20 cellular contexts compared by ENCODE assay signal in the genomic region with DNA sequence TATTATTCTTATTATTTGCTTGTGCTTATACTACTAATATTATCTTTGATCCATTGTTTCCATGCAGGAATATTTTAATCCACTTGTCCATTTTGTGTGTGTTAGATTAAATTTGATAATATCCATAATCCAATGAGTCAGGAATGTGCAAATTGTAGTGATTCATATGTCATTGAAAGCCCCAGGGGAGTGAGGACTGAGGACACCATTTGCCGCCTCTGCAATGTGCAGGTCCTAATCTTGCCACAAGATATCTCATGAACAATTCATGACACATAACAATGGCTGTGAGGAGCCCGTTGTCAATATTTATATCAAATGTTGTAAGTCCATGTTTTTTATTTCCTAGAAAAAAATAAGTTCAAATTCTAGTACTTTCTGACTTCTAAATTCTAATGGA.
DNase-seq lines count a peak whose midpoint lies in the region; ATAC-seq and TF ChIP-seq lines count a peak whose summit lies in the region.
"Had no signal": no experiment of that assay in that cellular context is flagged by ENCODE, and none has a peak within 500 bp of the region (broad histone marks: within the 10 kb centered on the region; RNA-seq: fewer than 3 reads in every experiment).

No MANE protein-coding gene starts in this region.

- DNase-seq in MCF 10A (ENCODE audit: unreplicated experiment) (no peak), breast epithelium (ENCODE audit: low spot score in 2 of 2) (no peak), epithelial cell of prostate (ENCODE audit: low read depth, low spot score) (no peak), NCI-H226 (no peak), esophagus squamous epithelium (lab: John Stamatoyannopoulos, UW) (no peak)
- DNase-seq: CD8-positive, alpha-beta memory T cell; DMS79 treated with DMSO at 0.1 percent for 48 hours; GOT3; Karpas-422; NCI-H1105 treated with DMSO at 0.1 percent for 48 hours; NCI-H187; NCI-H446; NCI-H69; SHP77 treated with DMSO at 0.1 percent for 48 hours had no signal

- no peak for TF ChIP-seq POLR2A in breast epithelium (IDR thresholded peaks at IDR 0.05)
- TF ChIP-seq POLR2A in esophagus squamous epithelium (IDR thresholded peaks at IDR 0.05): no peak

- TF ChIP-seq CTCF in MCF 10A (IDR thresholded peaks at IDR 0.05; ENCODE audit: unreplicated experiment) (no peak), breast epithelium (IDR thresholded peaks at IDR 0.05) (no peak), esophagus squamous epithelium (IDR thresholded peaks at IDR 0.05) (no peak)

- H3K9me3 ChIP-seq in breast epithelium: no peaks in the 10 kb centered on the region
- no peaks in the 10 kb centered on the region for H3K9me3 ChIP-seq in esophagus squamous epithelium

- intact Hi-C loops in MCF 10A (cut with micrococcal nuclease): no loop called here
- intact Hi-C loops in breast epithelium (cut with DNase I; ENCODE audit: low total_unique reads): no loop called here
- intact Hi-C loops in esophagus squamous epithelium (cut with DNase I): loop anchor here (10.0 kb wide), 2 partner anchors 132 to 242 kb away; no protein-coding TSS in a partner anchor

- H3K27ac ChIP-seq in breast epithelium (no peak overlapping the region), epithelial cell of prostate (peak overlapping the region; percentile 100), rectal smooth muscle tissue (ENCODE audit: low read depth, low read length) (peak overlapping the region; percentile 23), esophagus squamous epithelium (peak overlapping the region in 1 of 4 donors; percentile 98)
- H3K27ac ChIP-seq: 22Rv1; BLaER1 treated with 17β-estradiol and CSF1 and Interleukin-3, amounts not matched to agents 10 nM and 100 nM had no signal

- POLR2A ChIA-PET in MCF 10A (lab: Yijun Ruan, JAX): interaction anchor here (0.7 to 2.4 kb wide), 5 partner anchors 16 to 1130 kb away, joined by 3 to 13 read pairs (median 3); partner anchors contain the start of gene PLEK2

- H3K36me3 ChIP-seq in breast epithelium (no peaks in the 10 kb centered on the region), rectal smooth muscle tissue (ENCODE audit: control insufficient read depth, insufficient read depth, low read length) (no peaks in the 10 kb centered on the region), esophagus squamous epithelium (no peaks in the 10 kb centered on the region)
- H3K36me3 ChIP-seq: BLaER1 treated with 17β-estradiol and CSF1 and Interleukin-3, amounts not matched to agents 10 nM and 100 nM had no signal

- H3K27me3 Mint-ChIP-seq in MCF 10A (ENCODE audit: insufficient read depth, unreplicated experiment): no peaks in the 10 kb centered on the region
- H3K27me3 Mint-ChIP-seq: CD8-positive, alpha-beta memory T cell had no signal

- H3K4me1 ChIP-seq in breast epithelium (peaks cover 0 to 15% of the 10 kb centered on the region in 2 donors), rectal smooth muscle tissue (ENCODE audit: control insufficient read depth, insufficient read depth, low read length) (peaks cover 45% of the 10 kb centered on the region), esophagus squamous epithelium (peaks cover 27 to 73% (median 38%) of the 10 kb centered on the region in 3 donors)

- H3K4me3 ChIP-seq in breast epithelium: no peak overlapping the region
- H3K4me3 ChIP-seq in rectal smooth muscle tissue (ENCODE audit: low read length): no peak overlapping the region
- H3K4me3 ChIP-seq in esophagus squamous epithelium: no peak overlapping the region
- H3K4me3 ChIP-seq: BLaER1 treated with 17β-estradiol and CSF1 and Interleukin-3, amounts not matched to agents 10 nM and 100 nM had no signal

- no TSS peak for BruUV-seq in MCF 10A (replicated peaks; lab: Mats Ljungman, UMichigan)

- no peak overlapping the region for H3K4me3 Mint-ChIP-seq in MCF 10A (ENCODE audit: unreplicated experiment)
- H3K4me3 Mint-ChIP-seq: CD8-positive, alpha-beta memory T cell had no signal

- CTCF ChIA-PET in MCF 10A (lab: Yijun Ruan, JAX): interaction anchor here (0.7 kb wide), 1 partner anchor 278 kb away, joined by 3 read pairs; no protein-coding TSS in a partner anchor

- WGBS in esophagus squamous epithelium, 2 donors: 50 to 56% methylated on average over 2 of the region's 2 CpGs

- H3K27ac Mint-ChIP-seq in MCF 10A (ENCODE audit: low read depth, unreplicated experiment): peak overlapping the region; percentile 98
- H3K27ac Mint-ChIP-seq: CD8-positive, alpha-beta memory T cell had no signal

- no peak overlapping the region for H3K9ac ChIP-seq in rectal smooth muscle tissue (ENCODE audit: low read length)
- H3K9ac ChIP-seq: BLaER1 treated with 17β-estradiol and CSF1 and Interleukin-3, amounts not matched to agents 10 nM and 100 nM had no signal

- H3K4me1 Mint-ChIP-seq in MCF 10A (ENCODE audit: insufficient read depth, unreplicated experiment): peaks cover 47% of the 10 kb centered on the region
- H3K4me1 Mint-ChIP-seq: CD8-positive, alpha-beta memory T cell had no signal

- peaks cover 9% of the 10 kb centered on the region for H3K36me3 Mint-ChIP-seq in MCF 10A (ENCODE audit: insufficient read depth, unreplicated experiment)

- H3K27me3 ChIP-seq in breast epithelium: no peaks in the 10 kb centered on the region
- H3K27me3 ChIP-seq in rectal smooth muscle tissue (ENCODE audit: control insufficient read depth, insufficient read depth, low read length): peaks cover 3% of the 10 kb centered on the region
- no peaks in the 10 kb centered on the region for H3K27me3 ChIP-seq in esophagus squamous epithelium
- H3K27me3 ChIP-seq: BLaER1 treated with 17β-estradiol and CSF1 and Interleukin-3, amounts not matched to agents 10 nM and 100 nM had no signal

- no peaks in the 10 kb centered on the region for H3K9me3 Mint-ChIP-seq in MCF 10A (ENCODE audit: unreplicated experiment)
- H3K9me3 Mint-ChIP-seq: CD8-positive, alpha-beta memory T cell had no signal

- ATAC-seq in HG02840 (IDR thresholded peaks at IDR 0.05; ENCODE audit: low FRiP score, unreplicated experiment) (no peak), GM21390 (IDR thresholded peaks at IDR 0.05; ENCODE audit: unreplicated experiment) (no peak)
- ATAC-seq: SK-N-SH treated with all-trans-retinoic acid at 6 μM for 48 hours had no signal

Comparison
In these comparisons a context has a peak if more than half of its experiments do, and no peak if none do; other contexts are left out.
1. H3K27ac ChIP-seq: peak in epithelial cell of prostate (single experiment) and rectal smooth muscle tissue (single experiment); none in breast epithelium (0 of 2).